20 cellular contexts compared by ENCODE assay signal in genomic region chr11:13249177-13249576, GRCh38.
"Had no signal": no experiment of that assay in that cellular context is flagged by ENCODE, and none has a peak within 500 bp of the region (broad histone marks: within the 10 kb centered on the region; RNA-seq: fewer than 3 reads in every experiment).

No MANE protein-coding gene starts in this region.

- H3K27ac ChIP-seq: KMS-11, PC-9, Peyer's patch, SJCRH30 had no signal

- FAIRE-seq: K562 had no signal

- H3K4me1 ChIP-seq: Peyer's patch, SJCRH30 had no signal

- ATAC-seq: K562, Right ventricle myocardium inferior had no signal

- H3K27me3 ChIP-seq: Peyer's patch had no signal

- DNase-seq: MM.1S; NCI-H1092 treated with DMSO at 0.1 percent for 48 hours; NCI-H1436; NCI-H187; NCI-H2081; NCI-H2107; NCI-H2171 treated with DMSO at 0.1 percent for 48 hours; NCI-H345; NCI-H446 treated with DMSO at 0.1 percent for 48 hours; NCI-H510A treated with DMSO at 0.1 percent for 48 hours; NK-92 treated with Interleukin-12 subunit alpha and Interleukin-12 subunit beta, amount 100 ng/mL, for 24 hours; OCI-M1; PC-9; Peyer's patch; SHP77 treated with DMSO at 0.1 percent for 48 hours; SJCRH30; T-helper 1 cell had no signal

- H2AFZ ChIP-seq: PC-9 had no signal

- H3K9me3 ChIP-seq: Peyer's patch, SJCRH30 had no signal

- H3K9ac ChIP-seq: KMS-11 had no signal

- H3K36me3 ChIP-seq: Peyer's patch, SJCRH30 had no signal

- H3K4me2 ChIP-seq: KMS-11, PC-9 had no signal

- H3K4me3 ChIP-seq: K562, PC-9, Peyer's patch, SJCRH30 had no signal
